ENCODE assay signal across 11 cellular contexts in genomic region chr20:13022401-13023170, GRCh38. TPM values are rescaled to one million over a fixed set of nuclear protein-coding genes. Genes with fewer than 3 reads are reported as not detected.
DNase-seq lines count a peak whose midpoint lies in the region; ATAC-seq and TF ChIP-seq lines count a peak whose summit lies in the region.
"Had no signal": no experiment of that assay in that cellular context is flagged by ENCODE, and none has a peak within 500 bp of the region (broad histone marks: within the 10 kb centered on the region; RNA-seq: fewer than 3 reads in every experiment).

No MANE protein-coding gene starts in this region.

- DNase-seq in Caki2 (ENCODE audit: low read depth) (peak; percentile 41), NCI-H526 (lab: John Stamatoyannopoulos, UW) (peak; percentile 64 to 91), endothelial cell (ENCODE audit: low spot score) (no peak), nephron progenitor cell (no peak), NCI-H82 (lab: John Stamatoyannopoulos, UW) (no peak), NCI-H2107 treated with DMSO at 0.1 percent for 48 hours (lab: John Stamatoyannopoulos, UW; ENCODE audit: unreplicated experiment) (no peak), GM23338 (ENCODE audit: low spot score) (no peak)
- no peak for DNase-seq in activated naive CD4-positive, alpha-beta T cell treated with Interleukin-2 at 50 U/mL for 16 hours
- DNase-seq: activated CD4-positive, CD25-positive, alpha-beta regulatory T cell; stimulated activated naive CD8-positive, alpha-beta T cell treated with anti-CD3 and anti-CD28 coated beads, Interleukin-15, amount 100 ng/mL, for 72 hours had no signal

- no peaks in the 10 kb centered on the region for H3F3A ChIP-seq in GM23338 (replicated peaks; ENCODE audit: low read depth)

- H3K27ac ChIP-seq in GM23338 (ENCODE audit: low read depth) = no peak overlapping the region

- TF ChIP-seq CTCF in endothelial cell (IDR thresholded peaks at IDR 0.05; ENCODE audit: unreplicated experiment) (no peak), nephron progenitor cell (IDR thresholded peaks at IDR 0.05) (no peak), GM23338 (conservative IDR thresholded peaks at IDR 0.05; ENCODE audit: low read depth in 2 of 2) (no peak)

- no peak overlapping the region for H3K27ac Mint-ChIP-seq in endothelial cell (ENCODE audit: unreplicated experiment)
- peak overlapping the region; percentile 26 for H3K27ac Mint-ChIP-seq in nephron progenitor cell
- no peak overlapping the region for H3K27ac Mint-ChIP-seq in GM23338
- H3K27ac Mint-ChIP-seq: CD14-positive monocyte; stimulated activated naive CD8-positive, alpha-beta T cell treated with anti-CD3 and anti-CD28 coated beads, Interleukin-15, amount 100 ng/mL, for 72 hours had no signal

- H3K4me3 Mint-ChIP-seq in endothelial cell (ENCODE audit: unreplicated experiment) = peak overlapping the region; percentile 17
- no peak overlapping the region for H3K4me3 Mint-ChIP-seq in nephron progenitor cell
- no peak overlapping the region for H3K4me3 Mint-ChIP-seq in GM23338
- H3K4me3 Mint-ChIP-seq: CD14-positive monocyte; stimulated activated naive CD8-positive, alpha-beta T cell treated with anti-CD3 and anti-CD28 coated beads, Interleukin-15, amount 100 ng/mL, for 72 hours had no signal

- H3K36me3 ChIP-seq in GM23338 (ENCODE audit: insufficient read depth) = no peaks in the 10 kb centered on the region

- in situ Hi-C loops in Caki2 (cut with HindIII; ENCODE audit: low pct_unique_long_range_greater_than_20kb, low sequenced_read_pairs) = no loop called here

- H2AFZ ChIP-seq in GM23338 = no peak overlapping the region

- peaks cover 8% of the 10 kb centered on the region for H3K4me1 Mint-ChIP-seq in endothelial cell (ENCODE audit: unreplicated experiment)
- H3K4me1 Mint-ChIP-seq in nephron progenitor cell = peaks cover 20% of the 10 kb centered on the region
- peaks cover 3% of the 10 kb centered on the region; the same call in 1 of the 3 replicates for H3K4me1 Mint-ChIP-seq in GM23338
- H3K4me1 Mint-ChIP-seq: CD14-positive monocyte had no signal

- H3K79me2 ChIP-seq in GM23338 (replicated peaks; ENCODE audit: insufficient read depth) = no peaks in the 10 kb centered on the region

- no peaks in the 10 kb centered on the region for H3K27me3 ChIP-seq in GM23338 (ENCODE audit: insufficient read depth)

- H3K4me1 ChIP-seq in GM23338 (ENCODE audit: insufficient read depth) = no peaks in the 10 kb centered on the region

- peaks cover 7% of the 10 kb centered on the region for H3K9me3 Mint-ChIP-seq in endothelial cell (ENCODE audit: unreplicated experiment)
- H3K9me3 Mint-ChIP-seq in nephron progenitor cell = peaks cover 24% of the 10 kb centered on the region
- H3K9me3 Mint-ChIP-seq in GM23338 = peaks cover 22% of the 10 kb centered on the region

- no peak overlapping the region for H3K4me2 ChIP-seq in GM23338

- H3K36me3 Mint-ChIP-seq in endothelial cell (ENCODE audit: low read depth, unreplicated experiment) (peaks cover 11% of the 10 kb centered on the region), nephron progenitor cell (ENCODE audit: low read depth) (peaks cover 46% of the 10 kb centered on the region), GM23338 (ENCODE audit: low read depth) (peaks cover 20% of the 10 kb centered on the region)
- H3K36me3 Mint-ChIP-seq: CD14-positive monocyte had no signal

- H4K20me1 ChIP-seq in GM23338 (replicated peaks; ENCODE audit: insufficient read depth) = no peaks in the 10 kb centered on the region

- no peak for ATAC-seq in GM23338
- ATAC-seq: stimulated activated naive CD8-positive, alpha-beta T cell treated with anti-CD3 and anti-CD28 coated beads, Interleukin-15, amount 100 ng/mL, for 72 hours had no signal

- no peak overlapping the region for H3K4me3 ChIP-seq in GM23338

- peaks cover 1% of the 10 kb centered on the region for H3K27me3 Mint-ChIP-seq in endothelial cell (ENCODE audit: unreplicated experiment)
- H3K27me3 Mint-ChIP-seq in nephron progenitor cell (ENCODE audit: low read depth, poor library complexity) = peaks cover 2% of the 10 kb centered on the region
- H3K27me3 Mint-ChIP-seq in GM23338 (ENCODE audit: insufficient read depth, low read depth, poor library complexity) = no peaks in the 10 kb centered on the region
- H3K27me3 Mint-ChIP-seq: stimulated activated naive CD8-positive, alpha-beta T cell treated with anti-CD3 and anti-CD28 coated beads, Interleukin-15, amount 100 ng/mL, for 72 hours had no signal

- peaks cover 4% of the 10 kb centered on the region for H3K9me2 ChIP-seq in GM23338 (ENCODE audit: insufficient read depth)

TF ChIP-seq in GM23338, 12 proteins besides CTCF, POLR2A, EP300 and RAD21:
- TF ChIP-seq STAT1 (IDR thresholded peaks at IDR 0.05; ENCODE audit: unreplicated experiment) (no peak), ZNF462 (CRISPR knock-in tag; IDR thresholded peaks at IDR 0.05) (no peak)

RNA-seq across cellular contexts. Expression of gene SPTLC3, which starts 13.8 kb away (rescaled TPM):
- 8.3 and 8.5 TPM in 2 replicates for total RNA-seq in Caki2 (2014; rRNA removed; shearing (Covaris generic); ENCODE audit: low replicate concordance)
- total RNA-seq in endothelial cell (ENCODE audit: unreplicated experiment) = 0.41 TPM
- total RNA-seq in GM23338 (2014; rRNA removed; shearing (Covaris generic)) = 0.52 TPM in 1 of 2 replicates, not detected in the other
- polyA plus RNA-seq in GM23338 (2016; fragmentation: Nextera tagmentation; extraction: Ambion mirVana) = 0.66 and 0.73 TPM in 2 replicates
- polyA plus RNA-seq: CD14-positive monocyte had no signal

Comparison
In these comparisons a context has a peak if more than half of its experiments do, and no peak if none do; other contexts are left out.
1. DNase-seq: peak in Caki2 (single experiment) and NCI-H526 (2 of 2); none in endothelial cell (single experiment), nephron progenitor cell (single experiment), NCI-H82 (single experiment), NCI-H2107 treated with DMSO at 0.1 percent for 48 hours (single experiment), activated naive CD4-positive, alpha-beta T cell treated with Interleukin-2 at 50 U/mL for 16 hours (single experiment) and GM23338 (single experiment).